In the genomic region with DNA sequence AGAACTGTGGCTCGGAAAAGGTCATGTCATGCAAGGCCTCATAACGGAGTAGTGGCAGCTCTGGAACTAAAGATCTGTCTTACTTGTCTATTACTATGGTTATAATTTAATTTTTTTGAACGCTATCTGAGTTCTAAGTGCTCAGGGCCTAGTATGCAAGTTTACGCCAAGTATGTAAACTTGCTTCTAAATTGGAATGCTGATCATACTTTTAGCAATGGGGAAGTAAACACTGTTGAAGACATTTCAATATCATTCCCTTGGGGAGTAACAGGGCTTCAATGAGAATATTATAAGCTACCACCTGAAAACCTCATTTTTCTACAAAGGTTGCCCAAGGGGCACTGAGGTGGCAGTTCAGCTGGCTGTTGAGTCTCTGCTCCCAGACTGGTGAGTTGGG, we compare ENCODE assay signal across 29 cellular contexts.
"Had no signal": no experiment of that assay in that cellular context is flagged by ENCODE, and none has a peak within 500 bp of the region (broad histone marks: within the 10 kb centered on the region; RNA-seq: fewer than 3 reads in every experiment).

No MANE protein-coding gene starts in this region.

- H3K36me3 ChIP-seq: brain microvascular endothelial cell had no signal

- H3K9me3 Mint-ChIP-seq: activated CD4-positive, alpha-beta memory T cell treated with anti-CD3 and anti-CD28 coated beads for 36 hours; activated CD4-positive, alpha-beta T cell treated with anti-CD3 and anti-CD28 coated beads, Interleukin-2, amount 10 ng/mL, durations not matched to agents 7 days and 5 days; activated naive CD4-positive, alpha-beta T cell treated with anti-CD3 and anti-CD28 coated beads for 36 hours; activated T-cell treated with anti-CD3 and anti-CD28 coated beads, Interleukin-2, amount 50 U/mL, for 4 hours; activated T-helper 17 cell treated with anti-CD3 and anti-CD28 coated beads, Interleukin-2, amount 50 U/mL, for 72 hours; T-helper 1 cell treated with Interleukin-12 subunit alpha and Interleukin-12 subunit beta and Interleukin-4 antibody, amounts not matched to agents 30 μg/mL and 1 μg/mL, for 36 hours had no signal

- H3K27me3 Mint-ChIP-seq: activated CD4-positive, alpha-beta memory T cell treated with anti-CD3 and anti-CD28 coated beads for 36 hours; activated CD4-positive, alpha-beta T cell treated with anti-CD3 and anti-CD28 coated beads, Interleukin-2, amount 10 ng/mL, durations not matched to agents 7 days and 5 days; activated naive CD8-positive, alpha-beta T cell; activated T-helper 17 cell treated with anti-CD3 and anti-CD28 coated beads, Interleukin-2, amount 50 U/mL, for 72 hours had no signal

- H3K9me3 ChIP-seq: Peyer's patch, SJSA1 had no signal

- H3K27me3 ChIP-seq: brain microvascular endothelial cell, Peyer's patch, SJSA1 had no signal

- H3K27ac ChIP-seq: brain microvascular endothelial cell, Peyer's patch, RWPE1, SJSA1, VCaP had no signal

- ATAC-seq: activated T-cell treated with anti-CD3 and anti-CD28 coated beads, Interleukin-2, amount 50 U/mL, for 4 hours; activated T-helper 17 cell treated with anti-CD3 and anti-CD28 coated beads, Interleukin-2, amount 50 U/mL, for 72 hours; SK-N-SH treated with all-trans-retinoic acid at 6 μM for 48 hours had no signal

- DNase-seq: activated CD4-positive, alpha-beta memory T cell treated with anti-CD3 and anti-CD28 coated beads for 36 hours; activated CD4-positive, alpha-beta T cell treated with anti-CD3 and anti-CD28 coated beads, Interleukin-2, amount 10 ng/mL, durations not matched to agents 7 days and 5 days; activated CD4-positive, CD25-positive, alpha-beta regulatory T cell; activated CD8-positive, alpha-beta memory T cell treated with anti-CD3 and anti-CD28 coated beads for 24 hours; activated gamma-delta T cell; activated naive CD4-positive, alpha-beta T cell treated with anti-CD3 and anti-CD28 coated beads for 36 hours; activated T-cell treated with anti-CD3 and anti-CD28 coated beads, Interleukin-2, amount 50 U/mL, for 4 hours; amygdala; brain microvascular endothelial cell; cerebellar nuclear complex; Kasumi-1; NCI-H1105 treated with DMSO at 0.1 percent for 48 hours; NCI-H1436 treated with DMSO at 0.1 percent for 48 hours; NCI-H187; NCI-H2081; NCI-H510A treated with DMSO at 0.1 percent for 48 hours; NCI-H69; NK-92 treated with Interleukin-12 subunit alpha and Interleukin-12 subunit beta, amount 100 ng/mL, for 24 hours; Peyer's patch; Right ventricle myocardium superior; SW 1271; T-helper 9 cell had no signal

- H3K4me1 ChIP-seq: SJSA1 had no signal

- H3K27ac Mint-ChIP-seq: activated CD4-positive, alpha-beta memory T cell treated with anti-CD3 and anti-CD28 coated beads for 36 hours; activated CD4-positive, alpha-beta T cell treated with anti-CD3 and anti-CD28 coated beads, Interleukin-2, amount 10 ng/mL, durations not matched to agents 7 days and 5 days; activated naive CD4-positive, alpha-beta T cell treated with anti-CD3 and anti-CD28 coated beads for 36 hours; activated naive CD8-positive, alpha-beta T cell; activated T-helper 17 cell treated with anti-CD3 and anti-CD28 coated beads, Interleukin-2, amount 50 U/mL, for 72 hours; T-helper 1 cell treated with Interleukin-12 subunit alpha and Interleukin-12 subunit beta and Interleukin-4 antibody, amounts not matched to agents 30 μg/mL and 1 μg/mL, for 36 hours had no signal

- H3K4me3 ChIP-seq: Peyer's patch, SJSA1 had no signal

- H3K4me3 Mint-ChIP-seq: activated CD4-positive, alpha-beta memory T cell treated with anti-CD3 and anti-CD28 coated beads for 36 hours; activated CD4-positive, alpha-beta T cell treated with anti-CD3 and anti-CD28 coated beads, Interleukin-2, amount 10 ng/mL, durations not matched to agents 7 days and 5 days; activated naive CD4-positive, alpha-beta T cell treated with anti-CD3 and anti-CD28 coated beads for 36 hours; activated naive CD8-positive, alpha-beta T cell; activated T-cell treated with anti-CD3 and anti-CD28 coated beads, Interleukin-2, amount 50 U/mL, for 4 hours; activated T-helper 17 cell treated with anti-CD3 and anti-CD28 coated beads, Interleukin-2, amount 50 U/mL, for 72 hours; T-helper 1 cell treated with Interleukin-12 subunit alpha and Interleukin-12 subunit beta and Interleukin-4 antibody, amounts not matched to agents 30 μg/mL and 1 μg/mL, for 36 hours had no signal
